ENCODE assay signal across 9 cellular contexts in the genomic region with DNA sequence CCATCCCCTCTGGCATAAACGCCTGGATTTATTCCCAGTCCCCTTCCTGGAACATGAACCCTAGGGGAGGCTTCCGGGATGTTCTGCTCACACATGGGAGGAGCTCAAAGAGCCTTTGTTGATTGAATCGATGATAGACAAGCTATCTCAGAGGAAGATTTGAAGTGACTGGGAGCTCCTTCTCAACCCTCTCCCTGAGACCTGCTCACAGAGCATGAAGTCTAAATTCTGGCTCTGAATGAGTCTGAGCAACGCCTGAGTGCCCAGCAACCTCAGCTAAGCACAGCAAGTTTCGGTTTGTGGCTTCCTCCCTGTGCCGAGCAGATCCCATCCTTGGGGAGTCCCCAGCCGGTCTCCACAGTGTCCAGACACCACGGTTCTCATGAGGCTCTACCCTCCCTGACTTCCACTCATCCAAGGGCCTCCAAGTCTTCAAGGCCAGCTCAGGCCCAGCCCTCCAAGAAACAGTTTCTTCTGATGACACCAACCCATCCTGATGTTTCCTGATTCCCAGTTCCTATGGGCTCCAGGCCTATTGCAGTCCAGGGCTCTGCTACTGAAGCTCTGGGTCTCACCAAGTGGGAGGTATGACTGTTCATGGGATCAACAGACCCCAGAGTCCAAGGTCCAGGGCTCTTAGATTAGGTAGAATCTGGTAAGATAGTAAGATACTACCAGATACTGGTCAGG.
DNase-seq lines count a peak whose midpoint lies in the region; ATAC-seq, FAIRE-seq and TF ChIP-seq lines count a peak whose summit lies in the region.
"Had no signal": no experiment of that assay in that cellular context is flagged by ENCODE, and none has a peak within 500 bp of the region (broad histone marks: within the 10 kb centered on the region; RNA-seq: fewer than 3 reads in every experiment).

No MANE protein-coding gene starts in this region.

- H3K9me3 ChIP-seq in kidney (ENCODE audit: control insufficient read depth in 1 of 2, low read length in 2 of 2): no peaks in the 10 kb centered on the region
- H3K9me3 ChIP-seq in naive thymus-derived CD4-positive, alpha-beta T cell (ENCODE audit: control insufficient read depth in 2 of 3, low read length in 3 of 3): peaks cover 0 to 4% (median 0%) of the 10 kb centered on the region in 3 experiments

- CTCF ChIA-PET in naive thymus-derived CD4-positive, alpha-beta T cell (lab: Charles Lee): no interaction called here

- no peaks in the 10 kb centered on the region for H3K36me3 ChIP-seq in kidney (ENCODE audit: control insufficient read depth in 1 of 2, insufficient read depth in 2 of 2, low read length in 2 of 2)
- no peaks in the 10 kb centered on the region for H3K36me3 ChIP-seq in naive thymus-derived CD4-positive, alpha-beta T cell (ENCODE audit: control insufficient read depth in 2 of 3, insufficient read depth in 3 of 3, low read length in 3 of 3)

- H3K9me3 Mint-ChIP-seq in naive thymus-derived CD4-positive, alpha-beta T cell: peaks cover 0 to 10% (median 0%) of the 10 kb centered on the region in 11 donors

- H3K4me1 ChIP-seq in kidney (ENCODE audit: control insufficient read depth in 1 of 2, insufficient read depth in 1 of 2, low read depth in 1 of 2, low read length in 2 of 2): peaks cover 0 to 4% of the 10 kb centered on the region in 2 donors
- no peaks in the 10 kb centered on the region for H3K4me1 ChIP-seq in naive thymus-derived CD4-positive, alpha-beta T cell (ENCODE audit: control insufficient read depth in 2 of 2, insufficient read depth in 2 of 2, low read length in 2 of 2)

- FAIRE-seq in GM18507 (lab: Jason Lieb, UNC) (peak; percentile 90), kidney (lab: Jason Lieb, UNC) (no peak)

- H3K27me3 Mint-ChIP-seq in naive thymus-derived CD4-positive, alpha-beta T cell: peaks cover 0 to 20% (median 10%) of the 10 kb centered on the region in 5 donors

- H3K4me1 Mint-ChIP-seq in naive thymus-derived CD4-positive, alpha-beta T cell: peaks cover 0 to 3% (median 0%) of the 10 kb centered on the region in 7 donors

- no peaks in the 10 kb centered on the region for H3K36me3 Mint-ChIP-seq in naive thymus-derived CD4-positive, alpha-beta T cell

- ATAC-seq in GM21423 (IDR thresholded peaks at IDR 0.05; ENCODE audit: unreplicated experiment) (peak; percentile 98), HG03196 (IDR thresholded peaks at IDR 0.05; ENCODE audit: unreplicated experiment) (peak; percentile 95)
- ATAC-seq in naive thymus-derived CD4-positive, alpha-beta T cell: no peak

- DNase-seq in GM18507 (ENCODE audit: extremely low spot score, insufficient read length, low read depth) (peak; percentile 71), kidney (no peak), H4 (ENCODE audit: low spot score) (no peak), C1 segment of cervical spinal cord (lab: John Stamatoyannopoulos, UW) (no peak)
- no peak for DNase-seq in activated T-cell treated with anti-CD3 and anti-CD28 coated beads, Interleukin-2, amount 50 U/mL, for 1 hour
- no peak for DNase-seq in naive thymus-derived CD4-positive, alpha-beta T cell
- DNase-seq: activated naive CD4-positive, alpha-beta T cell treated with Interleukin-2 at 50 U/mL for 16 hours had no signal

- no peak overlapping the region for H3K27ac Mint-ChIP-seq in naive thymus-derived CD4-positive, alpha-beta T cell

- H3K9ac ChIP-seq in kidney (ENCODE audit: low read length in 2 of 2): no peak overlapping the region

- no peak overlapping the region for H3K4me3 Mint-ChIP-seq in naive thymus-derived CD4-positive, alpha-beta T cell

- intact Hi-C loops in kidney (cut with DNase I): no loop called here
- intact Hi-C loops in naive thymus-derived CD4-positive, alpha-beta T cell (cut with micrococcal nuclease): no loop called here

- H3K27ac ChIP-seq in kidney (ENCODE audit: low read depth in 2 of 2, low read length in 2 of 2): peak overlapping the region in 1 of 2 donors; percentile 14
- no peak overlapping the region for H3K27ac ChIP-seq in naive thymus-derived CD4-positive, alpha-beta T cell (ENCODE audit: low read depth, low read length)

- peak overlapping the region; percentile 44 to 48 for H3K4me3 ChIP-seq in kidney (ENCODE audit: low read length in 2 of 2)
- H3K4me3 ChIP-seq in naive thymus-derived CD4-positive, alpha-beta T cell (ENCODE audit: low read length): no peak overlapping the region

- TF ChIP-seq CTCF in kidney (IDR thresholded peaks at IDR 0.05; ENCODE audit: borderline replicate concordance, extremely low read depth, insufficient read depth): no peak

- no peaks in the 10 kb centered on the region for H3K27me3 ChIP-seq in naive thymus-derived CD4-positive, alpha-beta T cell (ENCODE audit: control insufficient read depth in 2 of 2, insufficient read depth in 2 of 2, low read length in 2 of 2)

- POLR2A ChIA-PET in naive thymus-derived CD4-positive, alpha-beta T cell (lab: Charles Lee): no interaction called here
